9 cellular contexts compared by ENCODE assay signal in genomic region chr20:43752561-43753301, GRCh38. TPM values are rescaled to one million over a fixed set of nuclear protein-coding genes. Genes with fewer than 3 reads are reported as not detected.
DNase-seq lines count a peak whose midpoint lies in the region; ATAC-seq, FAIRE-seq and TF ChIP-seq lines count a peak whose summit lies in the region.
"Had no signal": no experiment of that assay in that cellular context is flagged by ENCODE, and none has a peak within 500 bp of the region (broad histone marks: within the 10 kb centered on the region; RNA-seq: fewer than 3 reads in every experiment).

No MANE protein-coding gene starts in this region.

- ATAC-seq in SK-N-SH treated with all-trans-retinoic acid at 6 μM for 48 hours (no peak), gastrocnemius medialis (no peak)

- no peak for TF ChIP-seq CTCF in SK-N-SH (IDR thresholded peaks at IDR 0.05)
- TF ChIP-seq CTCF in brain microvascular endothelial cell (IDR thresholded peaks at IDR 0.05; ENCODE audit: low read depth, low read length, missing control alignments) = no peak
- TF ChIP-seq CTCF in gastrocnemius medialis (IDR thresholded peaks at IDR 0.05 in 4 of 5, conservative IDR thresholded peaks at IDR 0.05 in 1 of 5) = no peak

- H3F3A ChIP-seq in SK-N-SH (replicated peaks; ENCODE audit: insufficient read depth) = peaks cover 6% of the 10 kb centered on the region

- no peak for TF ChIP-seq RAD21 in SK-N-SH (IDR thresholded peaks at IDR 0.05; ENCODE audit: low read length)

- H3K36me3 ChIP-seq in SK-N-SH (replicated peaks in 1 of 2; ENCODE audit: control insufficient read depth in 1 of 2, insufficient read depth in 2 of 2, low read length in 1 of 2) (no peaks in the 10 kb centered on the region), brain microvascular endothelial cell (replicated peaks) (no peaks in the 10 kb centered on the region), gastrocnemius medialis (no peaks in the 10 kb centered on the region)

- POLR2A ChIA-PET in SK-N-SH (lab: Yijun Ruan, JAX) = no interaction called here

- no peak for TF ChIP-seq EP300 in SK-N-SH (IDR thresholded peaks at IDR 0.05; ENCODE audit: borderline replicate concordance in 1 of 2, low read depth in 1 of 2, low read length in 1 of 2)

- in situ Hi-C loops in brain microvascular endothelial cell (cut with HindIII; ENCODE audit: low pct_ligation_motif_present, low sequenced_read_pairs) = no loop called here
- in situ Hi-C loops in gastrocnemius medialis (cut with MboI; ENCODE audit: low sequenced_read_pairs in 4 of 4) = loop anchor here in 3 of 4 donors (5.0 to 10.0 kb wide), 3 partner anchors 322 to 330 kb away; no protein-coding TSS in a partner anchor

- H3K9me3 ChIP-seq in SK-N-SH (no peaks in the 10 kb centered on the region), gastrocnemius medialis (no peaks in the 10 kb centered on the region)

- no peak overlapping the region for H2AFZ ChIP-seq in SK-N-SH (ENCODE audit: low read depth)

- intact Hi-C loops in gastrocnemius medialis (cut with DNase I; ENCODE audit: low total_unique reads) = no loop called here

- no peak for TF ChIP-seq POLR2A in H54 (IDR thresholded peaks at IDR 0.05; ENCODE audit: low read depth, low read length)
- no peak for TF ChIP-seq POLR2A in gastrocnemius medialis (IDR thresholded peaks at IDR 0.05)

- 85% methylated on average over 13 of the region's 13 CpGs for WGBS in SK-N-SH (ENCODE audit: low lambda C conversion rate)

- H3K4me1 ChIP-seq in SK-N-SH (ENCODE audit: control insufficient read depth in 1 of 2, insufficient read depth in 2 of 2, low read depth in 1 of 2, low read length in 1 of 2) = peaks cover 0 to 3% of the 10 kb centered on the region in 2 experiments; a peak in 1 of 4 replicates
- H3K4me1 ChIP-seq in gastrocnemius medialis = no peaks in the 10 kb centered on the region

- no peaks in the 10 kb centered on the region for H4K20me1 ChIP-seq in SK-N-SH (ENCODE audit: insufficient read depth)

- no peak overlapping the region for H3K27ac ChIP-seq in SK-N-SH (ENCODE audit: low read depth in 2 of 2, low read length in 1 of 2)
- peak overlapping the region; percentile 56 for H3K27ac ChIP-seq in brain microvascular endothelial cell
- H3K27ac ChIP-seq in gastrocnemius medialis = no peak overlapping the region

- H3K27me3 ChIP-seq in SK-N-SH (ENCODE audit: insufficient read depth) = no peaks in the 10 kb centered on the region
- no peaks in the 10 kb centered on the region for H3K27me3 ChIP-seq in brain microvascular endothelial cell (replicated peaks)
- peaks cover 0 to 2% (median 0%) of the 10 kb centered on the region in 3 donors for H3K27me3 ChIP-seq in gastrocnemius medialis

- DNase-seq in SK-N-SH (no peak), H54 (ENCODE audit: insufficient read length, low spot score) (peak; percentile 47), NCI-H226 (peak; percentile 74), brain microvascular endothelial cell (peak; percentile 89), frontal cortex (ENCODE audit: low spot score in 2 of 2) (no peak), gastrocnemius medialis (no peak)
- peak; percentile 25 to 43 for DNase-seq in stimulated activated CD4-positive, alpha-beta T cell treated with anti-CD3 and anti-CD28 coated beads, Interleukin-2, amount 100 ng/mL, for 24 hours

- no peaks in the 10 kb centered on the region for H3K79me2 ChIP-seq in SK-N-SH (ENCODE audit: insufficient read depth)

- H3K4me3 ChIP-seq in SK-N-SH (ENCODE audit: low read depth in 2 of 2, low read length in 1 of 2) = no peak overlapping the region
- no peak overlapping the region for H3K4me3 ChIP-seq in brain microvascular endothelial cell (ENCODE audit: low read depth, low read length)
- no peak overlapping the region for H3K4me3 ChIP-seq in gastrocnemius medialis

- FAIRE-seq in H54 (lab: Jason Lieb, UNC) (no peak), frontal cortex (lab: Jason Lieb, UNC) (no peak)
- FAIRE-seq: A204.1 had no signal

- no peak overlapping the region for H3K4me2 ChIP-seq in SK-N-SH

- no peaks in the 10 kb centered on the region for H3K9me2 ChIP-seq in SK-N-SH

- no peak overlapping the region for H3K9ac ChIP-seq in SK-N-SH

- CTCF ChIA-PET in SK-N-SH (lab: Yijun Ruan, JAX) = interaction anchor here (0.9 to 9.9 kb wide), 3 partner anchors 11 to 328 kb away, joined by 3 to 134 read pairs (median 3); no protein-coding TSS in a partner anchor

TF ChIP-seq in SK-N-SH, 30 proteins besides CTCF, POLR2A, EP300 and RAD21:
- no peak for TF ChIP-seq ELF1 (IDR thresholded peaks at IDR 0.05)
- TF ChIP-seq TCF12 (IDR thresholded peaks at IDR 0.05) = 0 out of 2 replicates have a peak, but pooled peaks have one; percentile 6
TF ChIP-seq in SK-N-SH: peak in this region for 1.

TF ChIP-seq in SK-N-SH treated with all-trans-retinoic acid at 6 μM for 48 hours, 23 proteins besides CTCF, POLR2A, EP300 and RAD21 (continues in another document):
- TF ChIP-seq ISL1 (CRISPR knock-in tag; IDR thresholded peaks at IDR 0.05) = no peak
- no peak for TF ChIP-seq ZFP30 (CRISPR knock-in tag; IDR thresholded peaks at IDR 0.05)
- TF ChIP-seq TCF4 (CRISPR knock-in tag; IDR thresholded peaks at IDR 0.05; ENCODE audit: borderline replicate concordance) = no peak
- TF ChIP-seq ZC3H10 (CRISPR knock-in tag; IDR thresholded peaks at IDR 0.05) = no peak
- TF ChIP-seq BACH2 (CRISPR knock-in tag; IDR thresholded peaks at IDR 0.05; ENCODE audit: borderline replicate concordance) = no peak
- no peak for TF ChIP-seq ZNF8 (CRISPR knock-in tag; IDR thresholded peaks at IDR 0.05)
- TF ChIP-seq CSDC2 (CRISPR knock-in tag; IDR thresholded peaks at IDR 0.05) = no peak
- TF ChIP-seq, protein P1, sequence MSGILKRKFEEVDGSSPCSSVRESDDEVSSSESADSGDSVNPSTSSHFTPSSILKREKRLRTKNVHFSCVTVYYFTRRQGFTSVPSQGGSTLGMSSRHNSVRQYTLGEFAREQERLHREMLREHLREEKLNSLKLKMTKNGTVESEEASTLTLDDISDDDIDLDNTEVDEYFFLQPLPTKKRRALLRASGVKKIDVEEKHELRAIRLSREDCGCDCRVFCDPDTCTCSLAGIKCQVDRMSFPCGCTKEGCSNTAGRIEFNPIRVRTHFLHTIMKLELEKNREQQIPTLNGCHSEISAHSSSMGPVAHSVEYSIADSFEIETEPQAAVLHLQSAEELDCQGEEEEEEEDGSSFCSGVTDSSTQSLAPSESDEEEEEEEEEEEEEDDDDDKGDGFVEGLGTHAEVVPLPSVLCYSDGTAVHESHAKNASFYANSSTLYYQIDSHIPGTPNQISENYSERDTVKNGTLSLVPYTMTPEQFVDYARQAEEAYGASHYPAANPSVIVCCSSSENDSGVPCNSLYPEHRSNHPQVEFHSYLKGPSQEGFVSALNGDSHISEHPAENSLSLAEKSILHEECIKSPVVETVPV (CRISPR knock-in tag; IDR thresholded peaks at IDR 0.05) = no peak
- no peak for TF ChIP-seq TSHZ2 (CRISPR knock-in tag; IDR thresholded peaks at IDR 0.05)
- TF ChIP-seq ARNTL (CRISPR knock-in tag; IDR thresholded peaks at IDR 0.05; ENCODE audit: borderline replicate concordance, low read depth) = no peak
- TF ChIP-seq, protein P2, sequence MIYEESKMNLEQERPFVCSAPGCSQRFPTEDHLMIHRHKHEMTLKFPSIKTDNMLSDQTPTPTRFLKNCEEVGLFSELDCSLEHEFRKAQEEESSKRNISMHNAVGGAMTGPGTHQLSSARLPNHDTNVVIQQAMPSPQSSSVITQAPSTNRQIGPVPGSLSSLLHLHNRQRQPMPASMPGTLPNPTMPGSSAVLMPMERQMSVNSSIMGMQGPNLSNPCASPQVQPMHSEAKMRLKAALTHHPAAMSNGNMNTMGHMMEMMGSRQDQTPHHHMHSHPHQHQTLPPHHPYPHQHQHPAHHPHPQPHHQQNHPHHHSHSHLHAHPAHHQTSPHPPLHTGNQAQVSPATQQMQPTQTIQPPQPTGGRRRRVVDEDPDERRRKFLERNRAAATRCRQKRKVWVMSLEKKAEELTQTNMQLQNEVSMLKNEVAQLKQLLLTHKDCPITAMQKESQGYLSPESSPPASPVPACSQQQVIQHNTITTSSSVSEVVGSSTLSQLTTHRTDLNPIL (CRISPR knock-in tag; IDR thresholded peaks at IDR 0.05; ENCODE audit: low read depth) = no peak
- no peak for TF ChIP-seq ESRRG (CRISPR knock-in tag; IDR thresholded peaks at IDR 0.05)
- no peak for TF ChIP-seq ZNF565 (CRISPR knock-in tag; conservative IDR thresholded peaks at IDR 0.05; ENCODE audit: low read depth)
- TF ChIP-seq TOX (CRISPR knock-in tag; IDR thresholded peaks at IDR 0.05; ENCODE audit: borderline replicate concordance) = no peak
- TF ChIP-seq RARB (CRISPR knock-in tag; IDR thresholded peaks at IDR 0.05) = no peak

RNA-seq across cellular contexts. Expression of gene GTSF1L, which starts 25.9 kb away (rescaled TPM):
- not detected in 2 replicates for polyA plus RNA-seq in SK-N-SH (2012; rRNA removed)
- not detected in 2 replicates for polyA plus RNA-seq in SK-N-SH (2012; cell fraction: cytosol; rRNA removed)
- polyA plus RNA-seq in SK-N-SH (2012; cell fraction: nucleus; rRNA removed) = not detected in 2 replicates
- not detected for total RNA-seq in frontal cortex
- not detected for total RNA-seq in gastrocnemius medialis

Comparison
In these comparisons a context has a peak if more than half of its experiments do, and no peak if none do; other contexts are left out.
1. DNase-seq: peak in H54 (single experiment), NCI-H226 (single experiment), brain microvascular endothelial cell (single experiment) and stimulated activated CD4-positive, alpha-beta T cell treated with anti-CD3 and anti-CD28 coated beads, Interleukin-2, amount 100 ng/mL, for 24 hours (2 of 2); none in SK-N-SH (single experiment), frontal cortex (0 of 2) and gastrocnemius medialis (0 of 2).